15 cellular contexts compared by ENCODE assay signal in genomic region chr5:66701244-66701643, GRCh38.
DNase-seq lines count a peak whose midpoint lies in the region; ATAC-seq and TF ChIP-seq lines count a peak whose summit lies in the region.
"Had no signal": no experiment of that assay in that cellular context is flagged by ENCODE, and none has a peak within 500 bp of the region (broad histone marks: within the 10 kb centered on the region; RNA-seq: fewer than 3 reads in every experiment).

No MANE protein-coding gene starts in this region.

- no peaks in the 10 kb centered on the region for H3K36me3 Mint-ChIP-seq in progenitor cell of endocrine pancreas (ENCODE audit: insufficient read depth)

- no peaks in the 10 kb centered on the region for H3K4me1 Mint-ChIP-seq in stimulated activated naive CD8-positive, alpha-beta T cell treated with anti-CD3 and anti-CD28 coated beads, Interleukin-15, amount 100 ng/mL, for 72 hours
- peaks cover 14% of the 10 kb centered on the region for H3K4me1 Mint-ChIP-seq in progenitor cell of endocrine pancreas (ENCODE audit: low read depth)

- peaks cover 12% of the 10 kb centered on the region for H3K27me3 Mint-ChIP-seq in stimulated activated naive CD8-positive, alpha-beta T cell treated with anti-CD3 and anti-CD28 coated beads, Interleukin-15, amount 100 ng/mL, for 72 hours
- no peaks in the 10 kb centered on the region for H3K27me3 Mint-ChIP-seq in progenitor cell of endocrine pancreas

- DNase-seq in GM20000 (ENCODE audit: low spot score): peak; percentile 15
- no peak for DNase-seq in stimulated activated naive CD8-positive, alpha-beta T cell treated with anti-CD3 and anti-CD28 coated beads, Interleukin-15, amount 100 ng/mL, for 72 hours
- DNase-seq in NCI-H187 (lab: John Stamatoyannopoulos, UW): no peak
- DNase-seq in stimulated activated naive CD8-positive, alpha-beta T cell treated with anti-CD3 and anti-CD28 coated beads, Interleukin-15, Interleukin-2, amounts not matched to agents 100 U/mL and 50 U/mL, for 24 hours: no peak
- no peak for DNase-seq in progenitor cell of endocrine pancreas (ENCODE audit: low spot score, unreplicated experiment)
- DNase-seq: activated T-cell treated with anti-CD3 and anti-CD28 coated beads for 4 hours; adrenal gland; DMS153; NCI-H1930; stimulated activated CD4-positive, alpha-beta T cell treated with anti-CD3 and anti-CD28 coated beads, Interleukin-1b, Interleukin-23, amount 100 ng/mL, for 48 hours had no signal

- no peaks in the 10 kb centered on the region for H3K9me3 Mint-ChIP-seq in stimulated activated naive CD8-positive, alpha-beta T cell treated with anti-CD3 and anti-CD28 coated beads, Interleukin-15, amount 100 ng/mL, for 72 hours
- no peaks in the 10 kb centered on the region for H3K9me3 Mint-ChIP-seq in progenitor cell of endocrine pancreas (ENCODE audit: low read depth)

- TF ChIP-seq POLR2A in GM18505 (IDR thresholded peaks at IDR 0.05; ENCODE audit: borderline replicate concordance, extremely low read depth, insufficient read depth, insufficient read length): no peak

- H3K27ac Mint-ChIP-seq in stimulated activated naive CD8-positive, alpha-beta T cell treated with anti-CD3 and anti-CD28 coated beads, Interleukin-15, amount 100 ng/mL, for 72 hours: no peak overlapping the region
- H3K27ac Mint-ChIP-seq in progenitor cell of endocrine pancreas: no peak overlapping the region

- no peak overlapping the region for H3K4me3 Mint-ChIP-seq in stimulated activated naive CD8-positive, alpha-beta T cell treated with anti-CD3 and anti-CD28 coated beads, Interleukin-15, amount 100 ng/mL, for 72 hours
- no peak overlapping the region for H3K4me3 Mint-ChIP-seq in progenitor cell of endocrine pancreas (ENCODE audit: low read depth)

- TF ChIP-seq CTCF in GM20000 (IDR thresholded peaks at IDR 0.05; ENCODE audit: extremely low read depth, missing control alignments): no peak
- TF ChIP-seq CTCF in progenitor cell of endocrine pancreas (IDR thresholded peaks at IDR 0.05; ENCODE audit: unreplicated experiment): no peak

- ATAC-seq in GM18505 (IDR thresholded peaks at IDR 0.05; ENCODE audit: unreplicated experiment) (peak; percentile 92), HG02870 (IDR thresholded peaks at IDR 0.05; ENCODE audit: unreplicated experiment) (peak; percentile 93), HG03521 (IDR thresholded peaks at IDR 0.05; ENCODE audit: unreplicated experiment) (peak; percentile 69)
- no peak for ATAC-seq in stimulated activated naive CD8-positive, alpha-beta T cell treated with anti-CD3 and anti-CD28 coated beads, Interleukin-15, amount 100 ng/mL, for 72 hours
- no peak for ATAC-seq in stimulated activated naive CD8-positive, alpha-beta T cell treated with anti-CD3 and anti-CD28 coated beads, Interleukin-15, Interleukin-2, amounts not matched to agents 100 U/mL and 50 U/mL, for 24 hours
- ATAC-seq: K562, SK-N-SH treated with all-trans-retinoic acid at 6 μM for 48 hours had no signal

Comparison
In these comparisons a context has a peak if more than half of its experiments do, and no peak if none do; other contexts are left out.
1. ATAC-seq: peak in GM18505 (single experiment), HG02870 (single experiment) and HG03521 (single experiment); none in stimulated activated naive CD8-positive, alpha-beta T cell treated with anti-CD3 and anti-CD28 coated beads, Interleukin-15, amount 100 ng/mL, for 72 hours (single experiment) and stimulated activated naive CD8-positive, alpha-beta T cell treated with anti-CD3 and anti-CD28 coated beads, Interleukin-15, Interleukin-2, amounts not matched to agents 100 U/mL and 50 U/mL, for 24 hours (single experiment).